In the genomic region with DNA sequence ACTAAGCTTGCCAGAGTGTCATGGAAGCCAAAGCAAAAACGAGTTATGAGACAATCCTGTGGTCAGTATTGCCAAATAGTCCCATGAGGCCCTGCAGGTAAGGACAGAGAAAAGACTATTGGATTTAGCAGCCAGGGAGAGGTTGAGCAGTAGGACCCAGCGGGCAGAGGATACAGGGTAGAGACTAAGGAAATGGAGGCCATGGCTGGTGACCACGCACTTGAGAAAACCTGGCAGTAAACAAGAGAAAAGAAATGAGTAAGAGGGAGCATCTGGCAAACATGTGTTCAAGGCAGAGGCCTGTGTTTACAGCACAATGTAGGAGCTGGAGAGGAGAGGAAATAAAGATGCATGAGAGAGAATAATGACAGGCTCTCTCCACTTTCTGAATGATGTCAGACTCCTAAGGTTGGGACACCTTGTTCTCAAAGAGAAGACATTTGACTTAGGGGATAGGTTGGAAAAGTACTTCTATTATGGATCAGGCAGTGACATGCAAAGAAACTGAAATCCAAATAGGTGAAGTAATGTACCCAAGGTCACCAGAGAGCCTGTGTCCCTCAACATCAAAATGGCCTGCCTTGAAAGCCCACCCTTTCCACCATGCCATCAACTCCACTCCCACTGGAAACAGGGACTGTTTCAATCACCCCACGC, we compare ENCODE assay signal across 9 cellular contexts. TPM values are rescaled to one million over a fixed set of nuclear protein-coding genes. Genes with fewer than 3 reads are reported as not detected.
A peak's percentile ranks its signal among the peaks of the same experiment; 100 is the strongest.
DNase-seq lines count a peak whose midpoint lies in the region; ATAC-seq, FAIRE-seq and TF ChIP-seq lines count a peak whose summit lies in the region.
"Had no signal": no experiment of that assay in that cellular context is flagged by ENCODE, and none has a peak within 500 bp of the region (broad histone marks: within the 10 kb centered on the region; RNA-seq: fewer than 3 reads in every experiment).

No MANE protein-coding gene starts in this region.

- peaks cover 3% of the 10 kb centered on the region for H3K4me1 ChIP-seq in colonic mucosa

- no peaks in the 10 kb centered on the region for H3K9me3 ChIP-seq in colonic mucosa

- TF ChIP-seq CTCF in colonic mucosa (IDR thresholded peaks at IDR 0.05) (no peak), natural killer cell (IDR thresholded peaks at IDR 0.05) (no peak)

- no peak overlapping the region for H3K4me3 Mint-ChIP-seq in natural killer cell

- H3K9ac ChIP-seq in colonic mucosa (ENCODE audit: low read depth in 2 of 2, low read length in 2 of 2) = no peak overlapping the region

- H3K27me3 Mint-ChIP-seq in natural killer cell (ENCODE audit: low read depth in 2 of 2) = no peaks in the 10 kb centered on the region

- no peak for FAIRE-seq in frontal cortex (lab: Jason Lieb, UNC)
- FAIRE-seq: TTC549 had no signal

- no peaks in the 10 kb centered on the region for H3K9me3 Mint-ChIP-seq in natural killer cell

- H3K4me1 Mint-ChIP-seq in natural killer cell = peaks cover 41 to 42% of the 10 kb centered on the region in 2 donors

- H3K27ac Mint-ChIP-seq in natural killer cell = peak overlapping the region; percentile 27 to 51

- no peaks in the 10 kb centered on the region for H3K27me3 ChIP-seq in colonic mucosa

- peak; percentile 97 for DNase-seq in GM04504 (ENCODE audit: low read depth)
- peak; percentile 97 for DNase-seq in MV-4-11 (lab: John Stamatoyannopoulos, UW)
- DNase-seq in colonic mucosa = no peak
- DNase-seq in natural killer cell = no peak
- DNase-seq in occipital lobe (lab: John Stamatoyannopoulos, UW) = no peak
- DNase-seq in frontal cortex (ENCODE audit: low spot score in 2 of 2) = no peak
- no peak for DNase-seq in cerebellar cortex (ENCODE audit: low spot score)

- H3K4me3 ChIP-seq in colonic mucosa = no peak overlapping the region

- intact Hi-C loops in colonic mucosa (cut with DNase I) = no loop called here
- intact Hi-C loops in natural killer cell (cut with micrococcal nuclease) = no loop called here

- ATAC-seq in GM21825 (IDR thresholded peaks at IDR 0.05; ENCODE audit: unreplicated experiment) (peak; percentile 54), natural killer cell (peak; percentile 54 to 63 (median 54))

- H3K36me3 ChIP-seq in colonic mucosa = no peaks in the 10 kb centered on the region

- no peaks in the 10 kb centered on the region for H3K36me3 Mint-ChIP-seq in natural killer cell

- peak overlapping the region; percentile 30 for H3K27ac ChIP-seq in colonic mucosa

RNA-seq across cellular contexts. Expression of gene CREB3L2, which starts 9.0 kb away (rescaled TPM):
- 10 to 100 TPM; 45.8 to 46.0 TPM for total RNA-seq in colonic mucosa
- 10 to 100 TPM; 45.9 to 54.6 (median 52.5) TPM for total RNA-seq in natural killer cell
- total RNA-seq in occipital lobe = 1.7 TPM
- total RNA-seq in frontal cortex = 0.82 TPM

Comparison
In these comparisons a context has a peak if more than half of its experiments do, and no peak if none do; other contexts are left out.
1. DNase-seq: peak in GM04504 (single experiment) and MV-4-11 (single experiment); none in colonic mucosa (single experiment), natural killer cell (single experiment), occipital lobe (single experiment), frontal cortex (0 of 2) and cerebellar cortex (single experiment).
2. RNA of gene CREB3L2, which starts 9.0 kb away (total RNA-seq): 45.9 to 54.6 TPM in natural killer cell and 45.8 to 46.0 TPM in colonic mucosa; 1.7 TPM in occipital lobe (single experiment) and 0.82 TPM in frontal cortex (single experiment); every median in the first group is over 10 times any median in the second.